ENCODE assay signal across 12 cellular contexts in the genomic region with DNA sequence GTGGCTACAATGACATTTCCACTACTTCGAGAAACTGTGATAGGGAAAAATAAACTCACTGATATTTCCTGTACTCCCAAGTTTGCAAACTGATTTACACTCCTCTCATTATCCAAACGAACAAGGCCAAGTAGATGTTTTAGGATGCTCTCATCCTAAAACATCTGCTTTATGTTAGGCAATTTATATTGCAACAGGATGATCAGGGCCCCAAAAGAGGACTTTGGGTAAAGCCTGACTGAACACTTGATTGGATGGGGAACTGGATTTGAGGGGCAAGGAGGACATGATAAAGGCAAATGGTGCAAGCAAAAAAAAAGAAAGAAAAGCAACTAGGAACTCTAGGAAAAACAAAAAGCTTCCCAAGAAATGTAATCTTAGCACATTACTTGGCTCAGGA. TPM values are rescaled to one million over a fixed set of nuclear protein-coding genes. Genes with fewer than 3 reads are reported as not detected.
DNase-seq lines count a peak whose midpoint lies in the region; ATAC-seq, FAIRE-seq and TF ChIP-seq lines count a peak whose summit lies in the region.
"Had no signal": no experiment of that assay in that cellular context is flagged by ENCODE, and none has a peak within 500 bp of the region (broad histone marks: within the 10 kb centered on the region; RNA-seq: fewer than 3 reads in every experiment).

No MANE protein-coding gene starts in this region.

- TF ChIP-seq CTCF in body of pancreas (IDR thresholded peaks at IDR 0.05) (no peak), natural killer cell (IDR thresholded peaks at IDR 0.05) (no peak)

- H3K36me3 ChIP-seq in BLaER1 (peaks cover 24% of the 10 kb centered on the region), body of pancreas (replicated peaks in 1 of 2; ENCODE audit: insufficient read depth in 1 of 2, low read depth in 2 of 2) (peaks cover 2 to 6% of the 10 kb centered on the region in 2 donors)
- no peaks in the 10 kb centered on the region for H3K36me3 ChIP-seq in CD8-positive, alpha-beta memory T cell (ENCODE audit: insufficient read depth, low read length)

- peak overlapping the region; percentile 96 for H3K27ac ChIP-seq in BLaER1
- no peak overlapping the region for H3K27ac ChIP-seq in CD8-positive, alpha-beta memory T cell (ENCODE audit: low read depth, low read length)
- H3K27ac ChIP-seq in body of pancreas: peak overlapping the region in 3 of 4 donors; percentile 64 to 84 (median 71)

- no peaks in the 10 kb centered on the region for H3K9me3 ChIP-seq in BLaER1
- H3K9me3 ChIP-seq in CD8-positive, alpha-beta memory T cell (ENCODE audit: low read length): no peaks in the 10 kb centered on the region
- H3K9me3 ChIP-seq in body of pancreas: no peaks in the 10 kb centered on the region

- no peaks in the 10 kb centered on the region for H3K27me3 ChIP-seq in BLaER1
- H3K27me3 ChIP-seq in CD8-positive, alpha-beta memory T cell (ENCODE audit: insufficient read depth, low read length, poor library complexity, severe bottlenecking): peaks cover 4% of the 10 kb centered on the region
- H3K27me3 ChIP-seq in body of pancreas: no peaks in the 10 kb centered on the region

- H3K4me1 ChIP-seq in BLaER1 (peaks cover 81% of the 10 kb centered on the region), body of pancreas (peaks cover 51% of the 10 kb centered on the region)
- peaks cover 6% of the 10 kb centered on the region for H3K4me1 ChIP-seq in CD8-positive, alpha-beta memory T cell (ENCODE audit: insufficient read depth, low read length)

- no peak overlapping the region for H3K9ac ChIP-seq in BLaER1

- H3K27ac Mint-ChIP-seq in CD8-positive, alpha-beta memory T cell: peak overlapping the region in 5 of 8 donors; percentile 2 to 61 (median 23)
- peak overlapping the region in 1 of 2 donors; percentile 64 for H3K27ac Mint-ChIP-seq in natural killer cell

- peaks cover 5 to 20% (median 8%) of the 10 kb centered on the region in 3 donors for H3K4me1 Mint-ChIP-seq in CD8-positive, alpha-beta memory T cell
- H3K4me1 Mint-ChIP-seq in natural killer cell: peaks cover 0 to 16% of the 10 kb centered on the region in 2 donors

- no peak for DNase-seq in CD8-positive, alpha-beta memory T cell
- DNase-seq in body of pancreas: no peak
- DNase-seq in natural killer cell: no peak
- DNase-seq in stimulated activated naive CD4-positive, alpha-beta T cell treated with Interleukin-2 at 50 U/mL for 16 hours (lab: John Stamatoyannopoulos, UW): no peak
- no peak for DNase-seq in activated gamma-delta T cell treated with Interleukin-2 at 50 U/mL for 16 hours
- no peak for DNase-seq in urothelium cell line (ENCODE audit: low spot score)
- DNase-seq: activated CD8-positive, alpha-beta memory T cell treated with anti-CD3 and anti-CD28 coated beads, Interleukin-2, amount 50 U/mL, for 4 hours; anterior cingulate cortex; substantia nigra had no signal

- H3K4me3 ChIP-seq in BLaER1: no peak overlapping the region
- H3K4me3 ChIP-seq in CD8-positive, alpha-beta memory T cell (ENCODE audit: low read length): no peak overlapping the region
- H3K4me3 ChIP-seq in body of pancreas: no peak overlapping the region
- H3K4me3 ChIP-seq: HAP-1 had no signal

- H3K27me3 Mint-ChIP-seq in CD8-positive, alpha-beta memory T cell: peaks cover 0 to 10% of the 10 kb centered on the region in 2 donors
- H3K27me3 Mint-ChIP-seq in natural killer cell (ENCODE audit: low read depth in 2 of 2): peaks cover 0 to 2% of the 10 kb centered on the region in 2 donors

- peaks cover 0 to 22% (median 7%) of the 10 kb centered on the region in 3 donors for H3K36me3 Mint-ChIP-seq in CD8-positive, alpha-beta memory T cell
- peaks cover 7% of the 10 kb centered on the region for H3K36me3 Mint-ChIP-seq in natural killer cell

- ATAC-seq in body of pancreas (no peak), natural killer cell (no peak), HG02973 (IDR thresholded peaks at IDR 0.05; ENCODE audit: unreplicated experiment) (no peak)

- 47 to 65% methylated on average over 2 of the region's 2 CpGs for whole genome bisulfite sequencing in body of pancreas, 2 donors

- FAIRE-seq in urothelium cell line (lab: Jason Lieb, UNC): no peak

- POLR2A ChIA-PET in CD8-positive, alpha-beta memory T cell (lab: Charles Lee): no interaction called here

- no peaks in the 10 kb centered on the region for H3K9me3 Mint-ChIP-seq in CD8-positive, alpha-beta memory T cell
- H3K9me3 Mint-ChIP-seq in natural killer cell: no peaks in the 10 kb centered on the region

- no peak for TF ChIP-seq POLR2A in body of pancreas (IDR thresholded peaks at IDR 0.05)

- peaks cover 21% of the 10 kb centered on the region for H4K20me1 ChIP-seq in BLaER1

- intact Hi-C loops in body of pancreas (cut with DNase I) (no loop called here), natural killer cell (cut with micrococcal nuclease) (loop anchor here (5.0 kb wide), 2 partner anchors 45 to 60 kb away; partner anchors contain the start of gene PER2)

- H3K4me2 ChIP-seq in BLaER1: peak overlapping the region; percentile 98

- H3K4me3 Mint-ChIP-seq in CD8-positive, alpha-beta memory T cell: peak overlapping the region in 6 of 7 donors; percentile 33 to 85 (median 48)
- peak overlapping the region; percentile 76 for H3K4me3 Mint-ChIP-seq in natural killer cell

- CTCF ChIA-PET in CD8-positive, alpha-beta memory T cell (lab: Charles Lee): no interaction called here

RNA-seq across cellular contexts. Expression of gene HES6, which starts 2.1 kb away (rescaled TPM):
- 1 to 10 TPM; 4.7 to 5.1 TPM for total RNA-seq in CD8-positive, alpha-beta memory T cell
- polyA plus RNA-seq in CD8-positive, alpha-beta memory T cell: 2.2 TPM
- total RNA-seq in body of pancreas (10 to 100 TPM; 15.5 to 29.3 TPM), natural killer cell (10 to 100 TPM; 11.3 to 15.4 (median 13.5) TPM)

RNA-seq across cellular contexts. Expression of gene ILKAP, which starts 38.5 kb away (rescaled TPM):
- total RNA-seq in CD8-positive, alpha-beta memory T cell: 10 to 100 TPM; 61.9 to 66.2 TPM
- polyA plus RNA-seq in CD8-positive, alpha-beta memory T cell: 39.7 TPM
- total RNA-seq in body of pancreas (10 to 100 TPM; 22.8 to 44.8 TPM), natural killer cell (100 to 1,000 TPM; 146 to 200 (median 183) TPM)

RNA-seq across cellular contexts. Expression of gene PER2, which starts 46.4 kb away (rescaled TPM):
- total RNA-seq in CD8-positive, alpha-beta memory T cell: 10 to 100 TPM; 12.9 to 14.2 TPM
- polyA plus RNA-seq in CD8-positive, alpha-beta memory T cell: 4.3 TPM
- 10 to 100 TPM; 10.9 to 21.8 TPM for total RNA-seq in body of pancreas
- total RNA-seq in natural killer cell: 10 to 100 TPM; 26.3 to 32.9 (median 32.6) TPM
